In genomic region chr4:87679449-87680169, GRCh38 we compare ENCODE assay signal across 9 cellular contexts. TPM values are rescaled to one million over a fixed set of nuclear protein-coding genes. Genes with fewer than 3 reads are reported as not detected.
A peak's percentile ranks its signal among the peaks of the same experiment; 100 is the strongest.
DNase-seq lines count a peak whose midpoint lies in the region; ATAC-seq and TF ChIP-seq lines count a peak whose summit lies in the region.
"Had no signal": no experiment of that assay in that cellular context is flagged by ENCODE, and none has a peak within 500 bp of the region (broad histone marks: within the 10 kb centered on the region; RNA-seq: fewer than 3 reads in every experiment).

No MANE protein-coding gene starts in this region.

- H3K9me3 ChIP-seq in lung (ENCODE audit: control insufficient read depth in 2 of 2, insufficient read depth in 1 of 2, low read length in 1 of 2): peaks cover 0 to 2% of the 10 kb centered on the region in 2 donors

- TF ChIP-seq CTCF in VCaP (conservative IDR thresholded peaks at IDR 0.05): peak; percentile 92
- TF ChIP-seq CTCF in lung (IDR thresholded peaks at IDR 0.05; ENCODE audit: control extremely low read depth, extremely low read depth): peak; percentile 34

- WGBS in lung, 2 donors: 43 to 52% methylated on average over 11 of the region's 11 CpGs

- ATAC-seq in lung (ENCODE audit: insufficient read depth, low FRiP score) (no peak), HG03342 (IDR thresholded peaks at IDR 0.05; ENCODE audit: unreplicated experiment) (no peak)
- no peak for ATAC-seq in stimulated activated naive CD8-positive, alpha-beta T cell treated with anti-CD3 and anti-CD28 coated beads, Interleukin-15, Interleukin-2, amounts not matched to agents 100 U/mL and 50 U/mL, for 24 hours

- no peak overlapping the region for H3K4me3 ChIP-seq in lung

- no peaks in the 10 kb centered on the region for H3K27me3 ChIP-seq in lung (ENCODE audit: control insufficient read depth, insufficient read depth)

- H3K4me1 ChIP-seq in lung (ENCODE audit: control insufficient read depth in 2 of 2, insufficient read depth in 2 of 2, low read length in 2 of 2): peaks cover 0 to 6% of the 10 kb centered on the region in 2 donors

- H3K27ac ChIP-seq in VCaP: no peak overlapping the region
- no peak overlapping the region for H3K27ac ChIP-seq in lung (ENCODE audit: low read depth in 1 of 2, low read length in 1 of 2)
- H3K27ac ChIP-seq: epithelial cell of prostate had no signal

- no peaks in the 10 kb centered on the region for H3K36me3 ChIP-seq in lung (ENCODE audit: control insufficient read depth in 2 of 2, insufficient read depth in 2 of 2, low read length in 2 of 2)

- DNase-seq in SIG-M5 treated with dmso at 0.1 percent for 504 hours (lab: John Stamatoyannopoulos, UW; ENCODE audit: unreplicated experiment): peak; percentile 34
- DNase-seq in SIG-M5 (lab: John Stamatoyannopoulos, UW): no peak
- peak; percentile 66 for DNase-seq in NAMALWA (ENCODE audit: low spot score)
- peak; percentile 6 for DNase-seq in effector CD4-positive, alpha-beta T cell
- no peak for DNase-seq in lung (ENCODE audit: low spot score)
- DNase-seq in stimulated activated naive CD8-positive, alpha-beta T cell treated with anti-CD3 and anti-CD28 coated beads, Interleukin-15, Interleukin-2, amounts not matched to agents 100 U/mL and 50 U/mL, for 24 hours: peak; percentile 43

RNA-seq across cellular contexts. Expression of gene DMP1, which starts 29.5 kb away (rescaled TPM):
- total RNA-seq in lung: not detected
- polyA plus RNA-seq in lung: not detected

Comparison
In these comparisons a context has a peak if more than half of its experiments do, and no peak if none do; other contexts are left out.
1. DNase-seq: peak in SIG-M5 treated with dmso at 0.1 percent for 504 hours (single experiment), NAMALWA (single experiment), effector CD4-positive, alpha-beta T cell (single experiment) and stimulated activated naive CD8-positive, alpha-beta T cell treated with anti-CD3 and anti-CD28 coated beads, Interleukin-15, Interleukin-2, amounts not matched to agents 100 U/mL and 50 U/mL, for 24 hours (single experiment); none in SIG-M5 (single experiment) and lung (single experiment).